In genomic region chr13:41058229-41059070, GRCh38 we compare ENCODE assay signal across 8 cellular contexts. TPM values are rescaled to one million over a fixed set of nuclear protein-coding genes. Genes with fewer than 3 reads are reported as not detected.
DNase-seq lines count a peak whose midpoint lies in the region; ATAC-seq, FAIRE-seq and TF ChIP-seq lines count a peak whose summit lies in the region.

No MANE protein-coding gene starts in this region.

- peak overlapping the region; percentile 99 for H2AFZ ChIP-seq in K562 (ENCODE audit: low read depth, low read length)

- no peak for DNase-seq in activated T-cell treated with anti-CD3 and anti-CD28 coated beads, Interleukin-2, amount 50 U/mL, for 72 hours
- DNase-seq in activated T-cell treated with anti-CD3 and anti-CD28 coated beads, Interleukin-2, amount 50 U/mL, for 1 hour = no peak
- DNase-seq in K562 (ENCODE audit: extremely low read depth in 1 of 4, low spot score in 3 of 4) (peak in 1 of 4 experiments; percentile 18), lung (ENCODE audit: low spot score) (no peak), transverse colon (no peak), epidermal melanocyte (ENCODE audit: insufficient read length, low spot score) (no peak)

- H3K36me3 Mint-ChIP-seq in activated T-cell treated with anti-CD3 and anti-CD28 coated beads, Interleukin-2, amount 50 U/mL, for 72 hours (ENCODE audit: insufficient read depth in 2 of 2) = peaks cover 0 to 3% of the 10 kb centered on the region in 2 donors

- H3K36me3 ChIP-seq in K562 (ENCODE audit: control insufficient read depth, insufficient read depth, low read length) = no peaks in the 10 kb centered on the region; the same call in 2 of the 3 replicates
- peaks cover 0 to 2% of the 10 kb centered on the region in 2 donors for H3K36me3 ChIP-seq in lung (ENCODE audit: control insufficient read depth in 2 of 2, insufficient read depth in 2 of 2, low read length in 2 of 2)
- no peaks in the 10 kb centered on the region for H3K36me3 ChIP-seq in transverse colon

- intact Hi-C loops in K562 (cut with micrococcal nuclease) = no loop called here
- intact Hi-C loops in transverse colon (cut with DNase I; ENCODE audit: low total_unique reads) = loop anchor here (10.0 kb wide), 1 partner anchor 134 kb away; no protein-coding TSS in a partner anchor

- H3K27ac ChIP-seq in K562 (ENCODE audit: extremely low read depth, low read depth, low read length) = peak overlapping the region; percentile 96
- peak overlapping the region; percentile 18 to 98 for H3K27ac ChIP-seq in lung (ENCODE audit: low read depth in 1 of 2, low read length in 1 of 2)
- peak overlapping the region; percentile 96 to 100 (median 99) for H3K27ac ChIP-seq in transverse colon

- H3K9me1 ChIP-seq in K562 (ENCODE audit: control insufficient read depth, insufficient read depth, low read length) = no peaks in the 10 kb centered on the region

- H3K9me3 Mint-ChIP-seq in activated T-cell treated with anti-CD3 and anti-CD28 coated beads, Interleukin-2, amount 50 U/mL, for 72 hours = no peaks in the 10 kb centered on the region

- peak overlapping the region; percentile 88 for H3K4me2 ChIP-seq in K562 (ENCODE audit: insufficient read depth, low read length)

- ATAC-seq in activated T-cell treated with anti-CD3 and anti-CD28 coated beads, Interleukin-2, amount 50 U/mL, for 72 hours (replicated peaks in 1 of 2) = no peak
- ATAC-seq in K562 (no peak), lung (ENCODE audit: insufficient read depth, low FRiP score) (no peak), HG03521 (IDR thresholded peaks at IDR 0.05; ENCODE audit: unreplicated experiment) (no peak), HG03280 (IDR thresholded peaks at IDR 0.05; ENCODE audit: unreplicated experiment) (no peak)

- BruUV-seq in K562 (replicated peaks; lab: Mats Ljungman, UMichigan) = no TSS peak

- no peaks in the 10 kb centered on the region for H4K20me1 ChIP-seq in K562 (replicated peaks; ENCODE audit: control insufficient read depth, insufficient read depth, low read length)

- H3K4me1 ChIP-seq in K562 (replicated peaks in 1 of 2; ENCODE audit: control insufficient read depth in 2 of 2, insufficient read depth in 2 of 2, low read length in 2 of 2) (peaks cover 9 to 37% of the 10 kb centered on the region in 2 experiments; a peak in 3 of 5 replicates), lung (ENCODE audit: control insufficient read depth in 2 of 2, insufficient read depth in 2 of 2, low read length in 2 of 2) (peaks cover 7 to 32% of the 10 kb centered on the region in 2 donors), transverse colon (peaks cover 53 to 72% (median 66%) of the 10 kb centered on the region in 4 donors)

- peaks cover 93% of the 10 kb centered on the region for H3K79me2 ChIP-seq in K562 (ENCODE audit: control insufficient read depth, insufficient read depth, low read length)

- no peak for TF ChIP-seq RAD21 in K562 (CRISPR knock-in tag; conservative IDR thresholded peaks at IDR 0.05 in 1 of 2, IDR thresholded peaks at IDR 0.05 in 1 of 2)

- in situ Hi-C loops in K562 (cut with MboI) (loop anchor here (25.0 kb wide), 1 partner anchor 271 kb away; the partner anchor contains the start of gene SLC25A15), transverse colon (cut with MboI; ENCODE audit: low pct_ligation_motif_present in 1 of 4, low pct_unique_long_range_greater_than_20kb in 1 of 4, low sequenced_read_pairs in 3 of 4) (loop anchor here in 1 of 4 donors (25.0 kb wide), 1 partner anchor 271 kb away; the partner anchor contains the start of gene SLC25A15)

- no peak for FAIRE-seq in K562 (lab: Jason Lieb, UNC)

- TF ChIP-seq POLR2A in K562 (conservative IDR thresholded peaks at IDR 0.05) = no peak
- no peak for TF ChIP-seq POLR2A in transverse colon (IDR thresholded peaks at IDR 0.05)

- H3K9ac ChIP-seq in K562 (ENCODE audit: insufficient read depth in 1 of 2, low read depth in 2 of 2, low read length in 2 of 2) = peak overlapping the region; percentile 88 to 94

- CTCF ChIA-PET in K562 (lab: Yijun Ruan, JAX; ENCODE audit: low intra/inter-chr PET ratio) = no interaction called here

- no peaks in the 10 kb centered on the region for H3K9me3 ChIP-seq in K562 (replicated peaks; ENCODE audit: control insufficient read depth, insufficient read depth, low read depth, low read length)
- H3K9me3 ChIP-seq in lung (ENCODE audit: control insufficient read depth in 2 of 2, insufficient read depth in 1 of 2, low read length in 1 of 2) = no peaks in the 10 kb centered on the region
- no peaks in the 10 kb centered on the region for H3K9me3 ChIP-seq in transverse colon

- H3K4me3 Mint-ChIP-seq in activated T-cell treated with anti-CD3 and anti-CD28 coated beads, Interleukin-2, amount 50 U/mL, for 72 hours = peak overlapping the region; percentile 96 to 99

- no peak for TF ChIP-seq EP300 in K562 (IDR thresholded peaks at IDR 0.05; ENCODE audit: low read length)
- no peak for TF ChIP-seq EP300 in transverse colon (IDR thresholded peaks at IDR 0.05; ENCODE audit: low read depth)

- 10% methylated on average over 18 of the region's 18 CpGs for WGBS in K562 (ENCODE audit: insufficient coverage, low coverage, missing lambda C conversion rate)
- WGBS in lung, 2 donors = 84 to 87% methylated on average over 18 of the region's 18 CpGs
- 84 to 88% methylated on average over 16 to 18 of the region's 18 CpGs for WGBS in transverse colon (ENCODE audit: low coverage in 1 of 2), 2 donors

- POLR2A ChIA-PET in K562 (lab: Yijun Ruan, JAX) = interaction anchor here (0.5 to 1.1 kb wide), 3 partner anchors 38 to 1255 kb away, joined by 3 read pairs; no protein-coding TSS in a partner anchor

- H3K4me3 ChIP-seq in K562 (peak overlapping the region; percentile 60), lung (no peak overlapping the region), transverse colon (peak overlapping the region in 2 of 4 donors; percentile 62 to 91)

- no peaks in the 10 kb centered on the region for H3K27me3 Mint-ChIP-seq in activated T-cell treated with anti-CD3 and anti-CD28 coated beads, Interleukin-2, amount 50 U/mL, for 72 hours (ENCODE audit: low read depth)

- no peaks in the 10 kb centered on the region for H3K27me3 ChIP-seq in K562 (ENCODE audit: control insufficient read depth in 2 of 2, insufficient read depth in 2 of 2, low read length in 2 of 2)
- no peaks in the 10 kb centered on the region for H3K27me3 ChIP-seq in lung (ENCODE audit: control insufficient read depth, insufficient read depth)
- no peaks in the 10 kb centered on the region for H3K27me3 ChIP-seq in transverse colon

- TF ChIP-seq CTCF in K562 (IDR thresholded peaks at IDR 0.05 in 2 of 3, conservative IDR thresholded peaks at IDR 0.05 in 1 of 3; ENCODE audit: insufficient read depth in 2 of 3, low read depth in 1 of 3, low read length in 3 of 3) (no peak), lung (IDR thresholded peaks at IDR 0.05; ENCODE audit: control extremely low read depth, extremely low read depth) (no peak), transverse colon (IDR thresholded peaks at IDR 0.05) (no peak)

- peaks cover 64% of the 10 kb centered on the region for H3K4me1 Mint-ChIP-seq in activated T-cell treated with anti-CD3 and anti-CD28 coated beads, Interleukin-2, amount 50 U/mL, for 72 hours (ENCODE audit: low read depth)

- peak overlapping the region; percentile 97 for H3K27ac Mint-ChIP-seq in activated T-cell treated with anti-CD3 and anti-CD28 coated beads, Interleukin-2, amount 50 U/mL, for 72 hours

RNA-seq across cellular contexts. Expression of gene WBP4, which starts 2.9 kb away (rescaled TPM):
- 10 to 100 TPM in 1 of 2 donors, 1 to 10 TPM in 1; 9.9 to 12.1 TPM for total RNA-seq in activated T-cell treated with anti-CD3 and anti-CD28 coated beads, Interleukin-2, amount 50 U/mL, for 72 hours
- total RNA-seq in K562 (2011; cell fraction: chromatin; rRNA removed; ENCODE audit: low replicate concordance) = 1.9 and 5.9 TPM in 2 replicates
- 1.5 and 1.6 TPM in 2 replicates for total RNA-seq in K562 (2011; cell fraction: nucleolus; rRNA removed)
- total RNA-seq in K562 (2011; cell fraction: nucleoplasm; rRNA removed) = 2.6 and 4.3 TPM in 2 replicates
- total RNA-seq in K562 (2014; rRNA removed) (6.4 and 6.9 TPM in 2 replicates), K562 (2014; rRNA removed; fragmentation: Illumina TruSeq; extraction: Trizol) (8.8 and 10.0 TPM in 2 replicates), K562 (2015; rRNA removed; fragmentation: Illumina TruSeq; extraction: Trizol) (8.3 and 8.4 TPM in 2 replicates), K562 (2021) (4.2 and 5.6 TPM in 2 replicates), lung (10 to 100 TPM in 1 of 2 donors, 1 to 10 TPM in 1; 8.1 to 10.7 TPM), transverse colon (10 to 100 TPM in 1 of 4 donors, 1 to 10 TPM in 3; 3.4 to 10.3 (median 8.3) TPM)
- polyA plus RNA-seq in K562 (2011; rRNA removed) (4.7 and 7.9 TPM in 2 replicates), K562 (2014; fragmentation: Illumina TruSeq; extraction: Trizol) (11.3 and 12.2 TPM in 2 replicates), K562 (2014; fragmentation: Nextera tagmentation; extraction: Ambion mirVana) (1 to 10 TPM; 5.5 to 6.1 TPM), K562 (2014; rRNA removed) (10.0 and 11.2 TPM in 2 replicates), lung (10 to 100 TPM in 1 of 2 donors, 1 to 10 TPM in 1; 7.9 to 12.4 TPM)
- 0.70 and 1.5 TPM in 2 replicates for polyA plus RNA-seq in K562 (2011; cell fraction: cytosol; rRNA removed)
- 2.5 and 3.2 TPM in 2 replicates for polyA plus RNA-seq in K562 (2011; cell fraction: nucleus; rRNA removed)
- polyA plus RNA-seq in K562 (2012) = 6.2 and 6.7 TPM in 2 replicates
- 3.2 and 3.5 TPM in 2 replicates for polyA minus RNA-seq in K562 (2011; rRNA and poly(A)+ RNA removed)
- 1.9 and 2.6 TPM in 2 replicates for polyA minus RNA-seq in K562 (2011; cell fraction: cytosol; rRNA and poly(A)+ RNA removed)
- 2.4 and 4.1 TPM in 2 replicates for polyA minus RNA-seq in K562 (2011; cell fraction: nucleus; rRNA and poly(A)+ RNA removed)

RNA-seq across cellular contexts. Expression of gene ELF1, which starts 39.3 kb away (rescaled TPM):
- total RNA-seq in activated T-cell treated with anti-CD3 and anti-CD28 coated beads, Interleukin-2, amount 50 U/mL, for 72 hours = 100 to 1,000 TPM; 106 to 117 TPM
- total RNA-seq in K562 (2011; cell fraction: chromatin; rRNA removed; ENCODE audit: low replicate concordance) = 23.9 and 37.6 TPM in 2 replicates
- 21.8 and 23.3 TPM in 2 replicates for total RNA-seq in K562 (2011; cell fraction: nucleolus; rRNA removed)
- 22.6 and 28.2 TPM in 2 replicates for total RNA-seq in K562 (2011; cell fraction: nucleoplasm; rRNA removed)
- total RNA-seq in K562 (2014; rRNA removed) (25.3 and 27.6 TPM in 2 replicates), K562 (2014; rRNA removed; fragmentation: Illumina TruSeq; extraction: Trizol) (33.4 and 42.4 TPM in 2 replicates), K562 (2015; rRNA removed; fragmentation: Illumina TruSeq; extraction: Trizol) (27.6 and 30.4 TPM in 2 replicates), K562 (2021) (37.5 and 46.6 TPM in 2 replicates), lung (100 to 1,000 TPM in 1 of 2 donors, 10 to 100 TPM in 1; 70.6 to 107 TPM), transverse colon (100 to 1,000 TPM in 3 of 4 donors, 10 to 100 TPM in 1; 38.0 to 123 (median 105) TPM)
- polyA plus RNA-seq in K562 (2011; rRNA removed) (35.2 and 35.5 TPM in 2 replicates), K562 (2014; fragmentation: Illumina TruSeq; extraction: Trizol) (51.2 and 54.4 TPM in 2 replicates), K562 (2014; fragmentation: Nextera tagmentation; extraction: Ambion mirVana) (10 to 100 TPM; 30.4 to 36.8 TPM), K562 (2014; rRNA removed) (24.7 and 27.6 TPM in 2 replicates), lung (10 to 100 TPM; 10.8 to 56.5 TPM)
- polyA plus RNA-seq in K562 (2011; cell fraction: cytosol; rRNA removed) = 21.9 and 24.0 TPM in 2 replicates
- polyA plus RNA-seq in K562 (2011; cell fraction: nucleus; rRNA removed) = 18.7 and 20.7 TPM in 2 replicates
- polyA plus RNA-seq in K562 (2012) = 32.5 and 37.9 TPM in 2 replicates
- polyA minus RNA-seq in K562 (2011; rRNA and poly(A)+ RNA removed) = 52.2 and 62.7 TPM in 2 replicates
- polyA minus RNA-seq in K562 (2011; cell fraction: cytosol; rRNA and poly(A)+ RNA removed) = 18.8 and 29.8 TPM in 2 replicates
- 23.0 and 28.3 TPM in 2 replicates for polyA minus RNA-seq in K562 (2011; cell fraction: nucleus; rRNA and poly(A)+ RNA removed)
